ENCODE assay signal across 1 cellular context in the genomic region with DNA sequence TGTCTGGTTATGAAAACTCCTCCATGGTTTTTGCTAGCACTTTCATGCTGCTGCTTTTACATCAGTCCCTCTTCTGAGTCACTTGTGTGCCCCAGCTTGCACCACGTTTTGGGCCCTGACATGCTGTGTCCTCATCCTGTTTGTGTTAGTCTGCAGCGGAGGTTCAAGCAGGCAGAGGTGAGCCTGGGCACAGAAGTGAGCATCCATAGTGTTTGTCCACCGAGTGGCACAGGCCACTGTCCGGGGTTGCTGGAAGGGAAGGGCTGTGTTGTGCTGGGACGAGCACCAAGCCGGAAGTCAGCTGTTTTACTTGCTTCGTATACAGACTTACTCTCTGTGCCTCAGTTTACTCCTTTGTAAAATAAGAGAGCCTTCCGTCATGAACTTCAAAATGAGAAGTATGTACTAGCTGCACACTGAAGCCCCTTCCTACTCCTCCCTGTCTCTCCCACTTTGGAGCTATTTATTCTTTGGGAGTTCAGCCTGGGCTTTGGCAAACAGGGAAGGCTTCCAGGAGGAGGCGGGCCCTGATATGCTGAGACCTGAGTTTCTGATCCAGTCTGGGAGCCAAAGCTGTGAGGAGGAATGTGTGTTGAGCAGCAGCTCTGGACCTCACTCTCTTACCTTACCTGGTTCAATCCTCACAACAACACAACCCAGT.
TF ChIP-seq lines count a peak whose summit lies in the region.

No MANE protein-coding gene starts in this region.

TF ChIP-seq in K562, 482 proteins besides CTCF, POLR2A, EP300 and RAD21 (continued from another document and continues in another):
- TF ChIP-seq, protein P1, sequence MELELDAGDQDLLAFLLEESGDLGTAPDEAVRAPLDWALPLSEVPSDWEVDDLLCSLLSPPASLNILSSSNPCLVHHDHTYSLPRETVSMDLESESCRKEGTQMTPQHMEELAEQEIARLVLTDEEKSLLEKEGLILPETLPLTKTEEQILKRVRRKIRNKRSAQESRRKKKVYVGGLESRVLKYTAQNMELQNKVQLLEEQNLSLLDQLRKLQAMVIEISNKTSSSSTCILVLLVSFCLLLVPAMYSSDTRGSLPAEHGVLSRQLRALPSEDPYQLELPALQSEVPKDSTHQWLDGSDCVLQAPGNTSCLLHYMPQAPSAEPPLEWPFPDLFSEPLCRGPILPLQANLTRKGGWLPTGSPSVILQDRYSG (tag; conservative IDR thresholded peaks at IDR 0.05; ENCODE audit: low read depth) = peak; percentile 22; the same call in 1 of the 2 replicates
- TF ChIP-seq ZNF583 (CRISPR knock-in tag; IDR thresholded peaks at IDR 0.05) (peak; percentile 57), ZBTB17 (CRISPR knock-in tag; IDR thresholded peaks at IDR 0.05) (peak; percentile 61; the same call in 1 of the 2 replicates), SAFB (IDR thresholded peaks at IDR 0.05; ENCODE audit: borderline replicate concordance, low read depth, low read length) (no peak), DIDO1 (tag; IDR thresholded peaks at IDR 0.05; ENCODE audit: low read depth) (no peak), NFRKB (IDR thresholded peaks at IDR 0.05; ENCODE audit: low read depth) (peak; percentile 94), ZNF507 (tag; conservative IDR thresholded peaks at IDR 0.05) (no peak), ZNF76 (CRISPR knock-in tag; IDR thresholded peaks at IDR 0.05; ENCODE audit: borderline replicate concordance) (peak; percentile 80; the same call in 1 of the 2 replicates), KLF6 (CRISPR knock-in tag; IDR thresholded peaks at IDR 0.05; ENCODE audit: borderline replicate concordance) (peak; percentile 52), BRD4 (IDR thresholded peaks at IDR 0.05) (peak; percentile 71; the same call in 1 of the 2 replicates), KLF10 (CRISPR knock-in tag; IDR thresholded peaks at IDR 0.05) (no peak), HIVEP1 (CRISPR knock-in tag; IDR thresholded peaks at IDR 0.05) (peak; percentile 83), ZC3H4 (CRISPR knock-in tag; IDR thresholded peaks at IDR 0.05; ENCODE audit: borderline replicate concordance) (no peak), ELF4 (CRISPR knock-in tag; IDR thresholded peaks at IDR 0.05) (peak; percentile 64; the same call in 1 of the 2 replicates), PML (IDR thresholded peaks at IDR 0.05; ENCODE audit: low read length) (no peak), SMARCA4 (IDR thresholded peaks at IDR 0.05) (no peak), RFX1 (IDR thresholded peaks at IDR 0.05) (no peak), HNRNPH1 (optimal IDR thresholded peaks at IDR 0.05; ENCODE audit: low read depth, low read length) (no peak), ZNF224 (CRISPR knock-in tag; IDR thresholded peaks at IDR 0.05) (no peak), JUNB (CRISPR knock-in tag; conservative IDR thresholded peaks at IDR 0.05) (no peak), NEUROD1 (IDR thresholded peaks at IDR 0.05; ENCODE audit: borderline replicate concordance, low read depth, low read length, partially characterized antibody) (no peak), WHSC1 (IDR thresholded peaks at IDR 0.05; ENCODE audit: low read length) (peak; percentile 86), ZNF584 (CRISPR knock-in tag; IDR thresholded peaks at IDR 0.05; ENCODE audit: low read depth) (no peak), SREBF2 (CRISPR knock-in tag; IDR thresholded peaks at IDR 0.05) (no peak), CHD4 (IDR thresholded peaks at IDR 0.05; ENCODE audit: insufficient read depth, insufficient replicate concordance, low read depth, low read length, poor library complexity, severe bottlenecking) (peak; percentile 73), ZNF121 (CRISPR knock-in tag; conservative IDR thresholded peaks at IDR 0.05) (no peak)
- TF ChIP-seq, protein P2, sequence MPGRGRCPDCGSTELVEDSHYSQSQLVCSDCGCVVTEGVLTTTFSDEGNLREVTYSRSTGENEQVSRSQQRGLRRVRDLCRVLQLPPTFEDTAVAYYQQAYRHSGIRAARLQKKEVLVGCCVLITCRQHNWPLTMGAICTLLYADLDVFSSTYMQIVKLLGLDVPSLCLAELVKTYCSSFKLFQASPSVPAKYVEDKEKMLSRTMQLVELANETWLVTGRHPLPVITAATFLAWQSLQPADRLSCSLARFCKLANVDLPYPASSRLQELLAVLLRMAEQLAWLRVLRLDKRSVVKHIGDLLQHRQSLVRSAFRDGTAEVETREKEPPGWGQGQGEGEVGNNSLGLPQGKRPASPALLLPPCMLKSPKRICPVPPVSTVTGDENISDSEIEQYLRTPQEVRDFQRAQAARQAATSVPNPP (IDR thresholded peaks at IDR 0.05; ENCODE audit: borderline replicate concordance, insufficient read depth, insufficient read length) = no peak
- TF ChIP-seq, protein P3, sequence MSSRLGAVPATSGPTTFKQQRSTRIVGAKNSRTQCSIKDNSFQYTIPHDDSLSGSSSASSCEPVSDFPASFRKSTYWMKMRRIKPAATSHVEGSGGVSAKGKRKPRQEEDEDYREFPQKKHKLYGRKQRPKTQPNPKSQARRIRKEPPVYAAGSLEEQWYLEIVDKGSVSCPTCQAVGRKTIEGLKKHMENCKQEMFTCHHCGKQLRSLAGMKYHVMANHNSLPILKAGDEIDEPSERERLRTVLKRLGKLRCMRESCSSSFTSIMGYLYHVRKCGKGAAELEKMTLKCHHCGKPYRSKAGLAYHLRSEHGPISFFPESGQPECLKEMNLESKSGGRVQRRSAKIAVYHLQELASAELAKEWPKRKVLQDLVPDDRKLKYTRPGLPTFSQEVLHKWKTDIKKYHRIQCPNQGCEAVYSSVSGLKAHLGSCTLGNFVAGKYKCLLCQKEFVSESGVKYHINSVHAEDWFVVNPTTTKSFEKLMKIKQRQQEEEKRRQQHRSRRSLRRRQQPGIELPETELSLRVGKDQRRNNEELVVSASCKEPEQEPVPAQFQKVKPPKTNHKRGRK (tag; IDR thresholded peaks at IDR 0.05) = no peak
- TF ChIP-seq, protein P4, sequence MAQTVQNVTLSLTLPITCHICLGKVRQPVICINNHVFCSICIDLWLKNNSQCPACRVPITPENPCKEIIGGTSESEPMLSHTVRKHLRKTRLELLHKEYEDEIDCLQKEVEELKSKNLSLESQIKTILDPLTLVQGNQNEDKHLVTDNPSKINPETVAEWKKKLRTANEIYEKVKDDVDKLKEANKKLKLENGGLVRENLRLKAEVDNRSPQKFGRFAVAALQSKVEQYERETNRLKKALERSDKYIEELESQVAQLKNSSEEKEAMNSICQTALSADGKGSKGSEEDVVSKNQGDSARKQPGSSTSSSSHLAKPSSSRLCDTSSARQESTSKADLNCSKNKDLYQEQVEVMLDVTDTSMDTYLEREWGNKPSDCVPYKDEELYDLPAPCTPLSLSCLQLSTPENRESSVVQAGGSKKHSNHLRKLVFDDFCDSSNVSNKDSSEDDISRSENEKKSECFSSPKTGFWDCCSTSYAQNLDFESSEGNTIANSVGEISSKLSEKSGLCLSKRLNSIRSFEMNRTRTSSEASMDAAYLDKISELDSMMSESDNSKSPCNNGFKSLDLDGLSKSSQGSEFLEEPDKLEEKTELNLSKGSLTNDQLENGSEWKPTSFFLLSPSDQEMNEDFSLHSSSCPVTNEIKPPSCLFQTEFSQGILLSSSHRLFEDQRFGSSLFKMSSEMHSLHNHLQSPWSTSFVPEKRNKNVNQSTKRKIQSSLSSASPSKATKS (CRISPR knock-in tag; IDR thresholded peaks at IDR 0.05) = no peak; the same call in 1 of the 2 replicates
- TF ChIP-seq, protein P5, sequence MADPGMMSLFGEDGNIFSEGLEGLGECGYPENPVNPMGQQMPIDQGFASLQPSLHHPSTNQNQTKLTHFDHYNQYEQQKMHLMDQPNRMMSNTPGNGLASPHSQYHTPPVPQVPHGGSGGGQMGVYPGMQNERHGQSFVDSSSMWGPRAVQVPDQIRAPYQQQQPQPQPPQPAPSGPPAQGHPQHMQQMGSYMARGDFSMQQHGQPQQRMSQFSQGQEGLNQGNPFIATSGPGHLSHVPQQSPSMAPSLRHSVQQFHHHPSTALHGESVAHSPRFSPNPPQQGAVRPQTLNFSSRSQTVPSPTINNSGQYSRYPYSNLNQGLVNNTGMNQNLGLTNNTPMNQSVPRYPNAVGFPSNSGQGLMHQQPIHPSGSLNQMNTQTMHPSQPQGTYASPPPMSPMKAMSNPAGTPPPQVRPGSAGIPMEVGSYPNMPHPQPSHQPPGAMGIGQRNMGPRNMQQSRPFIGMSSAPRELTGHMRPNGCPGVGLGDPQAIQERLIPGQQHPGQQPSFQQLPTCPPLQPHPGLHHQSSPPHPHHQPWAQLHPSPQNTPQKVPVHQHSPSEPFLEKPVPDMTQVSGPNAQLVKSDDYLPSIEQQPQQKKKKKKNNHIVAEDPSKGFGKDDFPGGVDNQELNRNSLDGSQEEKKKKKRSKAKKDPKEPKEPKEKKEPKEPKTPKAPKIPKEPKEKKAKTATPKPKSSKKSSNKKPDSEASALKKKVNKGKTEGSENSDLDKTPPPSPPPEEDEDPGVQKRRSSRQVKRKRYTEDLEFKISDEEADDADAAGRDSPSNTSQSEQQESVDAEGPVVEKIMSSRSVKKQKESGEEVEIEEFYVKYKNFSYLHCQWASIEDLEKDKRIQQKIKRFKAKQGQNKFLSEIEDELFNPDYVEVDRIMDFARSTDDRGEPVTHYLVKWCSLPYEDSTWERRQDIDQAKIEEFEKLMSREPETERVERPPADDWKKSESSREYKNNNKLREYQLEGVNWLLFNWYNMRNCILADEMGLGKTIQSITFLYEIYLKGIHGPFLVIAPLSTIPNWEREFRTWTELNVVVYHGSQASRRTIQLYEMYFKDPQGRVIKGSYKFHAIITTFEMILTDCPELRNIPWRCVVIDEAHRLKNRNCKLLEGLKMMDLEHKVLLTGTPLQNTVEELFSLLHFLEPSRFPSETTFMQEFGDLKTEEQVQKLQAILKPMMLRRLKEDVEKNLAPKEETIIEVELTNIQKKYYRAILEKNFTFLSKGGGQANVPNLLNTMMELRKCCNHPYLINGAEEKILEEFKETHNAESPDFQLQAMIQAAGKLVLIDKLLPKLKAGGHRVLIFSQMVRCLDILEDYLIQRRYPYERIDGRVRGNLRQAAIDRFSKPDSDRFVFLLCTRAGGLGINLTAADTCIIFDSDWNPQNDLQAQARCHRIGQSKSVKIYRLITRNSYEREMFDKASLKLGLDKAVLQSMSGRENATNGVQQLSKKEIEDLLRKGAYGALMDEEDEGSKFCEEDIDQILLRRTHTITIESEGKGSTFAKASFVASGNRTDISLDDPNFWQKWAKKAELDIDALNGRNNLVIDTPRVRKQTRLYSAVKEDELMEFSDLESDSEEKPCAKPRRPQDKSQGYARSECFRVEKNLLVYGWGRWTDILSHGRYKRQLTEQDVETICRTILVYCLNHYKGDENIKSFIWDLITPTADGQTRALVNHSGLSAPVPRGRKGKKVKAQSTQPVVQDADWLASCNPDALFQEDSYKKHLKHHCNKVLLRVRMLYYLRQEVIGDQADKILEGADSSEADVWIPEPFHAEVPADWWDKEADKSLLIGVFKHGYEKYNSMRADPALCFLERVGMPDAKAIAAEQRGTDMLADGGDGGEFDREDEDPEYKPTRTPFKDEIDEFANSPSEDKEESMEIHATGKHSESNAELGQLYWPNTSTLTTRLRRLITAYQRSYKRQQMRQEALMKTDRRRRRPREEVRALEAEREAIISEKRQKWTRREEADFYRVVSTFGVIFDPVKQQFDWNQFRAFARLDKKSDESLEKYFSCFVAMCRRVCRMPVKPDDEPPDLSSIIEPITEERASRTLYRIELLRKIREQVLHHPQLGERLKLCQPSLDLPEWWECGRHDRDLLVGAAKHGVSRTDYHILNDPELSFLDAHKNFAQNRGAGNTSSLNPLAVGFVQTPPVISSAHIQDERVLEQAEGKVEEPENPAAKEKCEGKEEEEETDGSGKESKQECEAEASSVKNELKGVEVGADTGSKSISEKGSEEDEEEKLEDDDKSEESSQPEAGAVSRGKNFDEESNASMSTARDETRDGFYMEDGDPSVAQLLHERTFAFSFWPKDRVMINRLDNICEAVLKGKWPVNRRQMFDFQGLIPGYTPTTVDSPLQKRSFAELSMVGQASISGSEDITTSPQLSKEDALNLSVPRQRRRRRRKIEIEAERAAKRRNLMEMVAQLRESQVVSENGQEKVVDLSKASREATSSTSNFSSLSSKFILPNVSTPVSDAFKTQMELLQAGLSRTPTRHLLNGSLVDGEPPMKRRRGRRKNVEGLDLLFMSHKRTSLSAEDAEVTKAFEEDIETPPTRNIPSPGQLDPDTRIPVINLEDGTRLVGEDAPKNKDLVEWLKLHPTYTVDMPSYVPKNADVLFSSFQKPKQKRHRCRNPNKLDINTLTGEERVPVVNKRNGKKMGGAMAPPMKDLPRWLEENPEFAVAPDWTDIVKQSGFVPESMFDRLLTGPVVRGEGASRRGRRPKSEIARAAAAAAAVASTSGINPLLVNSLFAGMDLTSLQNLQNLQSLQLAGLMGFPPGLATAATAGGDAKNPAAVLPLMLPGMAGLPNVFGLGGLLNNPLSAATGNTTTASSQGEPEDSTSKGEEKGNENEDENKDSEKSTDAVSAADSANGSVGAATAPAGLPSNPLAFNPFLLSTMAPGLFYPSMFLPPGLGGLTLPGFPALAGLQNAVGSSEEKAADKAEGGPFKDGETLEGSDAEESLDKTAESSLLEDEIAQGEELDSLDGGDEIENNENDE (IDR thresholded peaks at IDR 0.05; ENCODE audit: low read depth, low read length) = no peak
- TF ChIP-seq, protein P6, sequence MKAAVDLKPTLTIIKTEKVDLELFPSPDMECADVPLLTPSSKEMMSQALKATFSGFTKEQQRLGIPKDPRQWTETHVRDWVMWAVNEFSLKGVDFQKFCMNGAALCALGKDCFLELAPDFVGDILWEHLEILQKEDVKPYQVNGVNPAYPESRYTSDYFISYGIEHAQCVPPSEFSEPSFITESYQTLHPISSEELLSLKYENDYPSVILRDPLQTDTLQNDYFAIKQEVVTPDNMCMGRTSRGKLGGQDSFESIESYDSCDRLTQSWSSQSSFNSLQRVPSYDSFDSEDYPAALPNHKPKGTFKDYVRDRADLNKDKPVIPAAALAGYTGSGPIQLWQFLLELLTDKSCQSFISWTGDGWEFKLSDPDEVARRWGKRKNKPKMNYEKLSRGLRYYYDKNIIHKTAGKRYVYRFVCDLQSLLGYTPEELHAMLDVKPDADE (conservative IDR thresholded peaks at IDR 0.05; ENCODE audit: control insufficient read depth, low read depth, low read length) = no peak
